9 cellular contexts compared by ENCODE assay signal in the genomic region with DNA sequence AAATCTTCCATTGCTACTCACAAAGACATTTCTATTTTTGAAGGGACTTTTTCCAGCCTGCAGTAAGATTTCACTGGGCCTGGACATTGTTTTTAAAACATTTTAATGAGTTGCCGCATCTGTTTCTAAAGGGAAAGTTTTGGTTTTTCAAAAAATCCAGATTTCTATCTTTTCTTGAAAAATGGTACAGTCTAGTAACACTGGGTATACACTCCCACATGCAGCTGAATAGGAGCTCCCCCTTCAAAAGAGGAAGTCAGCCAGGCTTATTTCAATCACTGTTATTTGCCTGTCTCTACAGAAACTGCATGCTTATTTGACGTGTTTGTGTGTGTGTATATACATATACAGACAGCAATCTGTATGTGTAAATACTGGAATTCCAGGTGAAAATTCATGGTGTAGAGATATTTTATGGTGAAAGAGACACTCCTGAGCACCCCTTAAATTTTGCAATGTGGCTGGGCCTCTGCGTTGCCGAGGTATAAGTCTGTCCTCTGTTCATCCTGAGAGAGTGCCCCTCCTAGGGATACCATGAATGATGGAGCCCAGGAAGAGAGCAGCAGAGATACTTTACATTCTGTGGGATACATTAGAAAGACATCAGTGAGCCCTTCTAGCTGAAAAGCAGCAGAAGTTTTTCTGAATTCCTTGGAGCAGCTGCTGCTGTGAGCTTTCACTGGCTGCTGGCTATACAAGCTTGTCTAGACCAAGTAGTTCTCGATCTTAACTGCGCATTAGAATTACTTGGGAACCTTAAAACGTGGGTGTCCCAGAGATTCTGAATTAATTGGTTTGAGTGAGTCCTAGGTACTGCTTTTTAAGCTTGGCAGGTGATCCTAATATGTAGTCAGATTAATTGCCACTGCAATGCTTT. TPM values are rescaled to one million over a fixed set of nuclear protein-coding genes. Genes with fewer than 3 reads are reported as not detected.
A peak's percentile ranks its signal among the peaks of the same experiment; 100 is the strongest.
DNase-seq lines count a peak whose midpoint lies in the region; ATAC-seq, FAIRE-seq and TF ChIP-seq lines count a peak whose summit lies in the region.
"Had no signal": no experiment of that assay in that cellular context is flagged by ENCODE, and none has a peak within 500 bp of the region (broad histone marks: within the 10 kb centered on the region; RNA-seq: fewer than 3 reads in every experiment).

No MANE protein-coding gene starts in this region.

- H3K36me3 ChIP-seq in GM12878 (ENCODE audit: control insufficient read depth in 2 of 2, insufficient read depth in 2 of 2, low read length in 1 of 2) = no peaks in the 10 kb centered on the region
- no peaks in the 10 kb centered on the region for H3K36me3 ChIP-seq in testis (ENCODE audit: low read depth, missing control alignments)

- H3K27me3 ChIP-seq in GM12878 (replicated peaks in 1 of 2; ENCODE audit: control insufficient read depth in 2 of 2, insufficient read depth in 2 of 2, low read length in 1 of 2) (no peaks in the 10 kb centered on the region), testis (no peaks in the 10 kb centered on the region)

- TF ChIP-seq RAD21 in GM12878 (IDR thresholded peaks at IDR 0.05; ENCODE audit: insufficient read depth, low read depth, low read length) = no peak

- in situ Hi-C loops in GM12878 (cut with MboI) = no loop called here

- H4K20me1 ChIP-seq in GM12878 (ENCODE audit: control insufficient read depth, insufficient read depth) = no peaks in the 10 kb centered on the region

- ATAC-seq in HG03159 (IDR thresholded peaks at IDR 0.05; ENCODE audit: unreplicated experiment) (peak; percentile 91), GM12878 (peak; percentile 95)

- H3K4me3 ChIP-seq in GM12878 (no peak overlapping the region), testis (no peak overlapping the region)

- H3K9ac ChIP-seq in GM12878 (ENCODE audit: control insufficient read depth, insufficient read depth, low read length) = no peak overlapping the region

- BruUV-seq in GM12878 (replicated peaks; lab: Mats Ljungman, UMichigan) = no TSS peak

- TF ChIP-seq POLR2A in GM12878 (IDR thresholded peaks at IDR 0.05; ENCODE audit: low read depth, low read length) (no peak), testis (IDR thresholded peaks at IDR 0.05) (no peak)

- H3K79me2 ChIP-seq in GM12878 (ENCODE audit: control insufficient read depth, insufficient read depth, low read length) = no peaks in the 10 kb centered on the region

- H3K27ac ChIP-seq in GM12878 (ENCODE audit: control insufficient read depth, insufficient read depth) (no peak overlapping the region), testis (peak overlapping the region; percentile 23 to 73)

- no peak for TF ChIP-seq EP300 in GM12878 (IDR thresholded peaks at IDR 0.05; ENCODE audit: borderline replicate concordance in 1 of 2, control insufficient read depth in 1 of 2, low read depth in 2 of 2, low read length in 2 of 2)

- no peak overlapping the region for H3K4me2 ChIP-seq in GM12878 (ENCODE audit: control insufficient read depth, insufficient read depth)

- RAD21 ChIA-PET in GM12878 (lab: Charles Lee; ENCODE audit: unreplicated experiment) = interaction anchor here (1.4 kb wide), 1 partner anchor 11 kb away, joined by 8 read pairs; no protein-coding TSS in a partner anchor

- H2AFZ ChIP-seq in GM12878 (ENCODE audit: control insufficient read depth, low read depth, low read length) = peak overlapping the region; percentile 3; the same call in 1 of the 2 replicates

- FAIRE-seq in GM12878 (lab: Jason Lieb, UNC) = peak; percentile 18
- FAIRE-seq: colon had no signal

- CTCF ChIA-PET in GM12878 (lab: Yijun Ruan, JAX) = interaction anchor here (1.2 kb wide), 1 partner anchor 26 kb away, joined by 4 read pairs; no protein-coding TSS in a partner anchor

- H3K9me3 ChIP-seq in GM12878 (replicated peaks; ENCODE audit: control insufficient read depth, insufficient read depth, low read length) = no peaks in the 10 kb centered on the region
- H3K9me3 ChIP-seq in testis = no peaks in the 10 kb centered on the region

- POLR2A ChIA-PET in GM12878 (lab: Charles Lee) = interaction anchor here (1.3 kb wide), 1 partner anchor 11 kb away, joined by 3 read pairs; no protein-coding TSS in a partner anchor

- SMC1A ChIA-PET in GM12878 (lab: Charles Lee; ENCODE audit: uncharacterized antibody, unreplicated experiment) = interaction anchor here (0.7 to 1.1 kb wide), 4 partner anchors 10 to 348 kb away, joined by 3 to 5 read pairs (median 4); no protein-coding TSS in a partner anchor

- peak; percentile 78 for DNase-seq in NCI-H1092 treated with DMSO at 0.1 percent for 48 hours (lab: John Stamatoyannopoulos, UW)
- no peak for DNase-seq in NCI-H1092 (lab: John Stamatoyannopoulos, UW)
- no peak for DNase-seq in GM12878 (ENCODE audit: low read depth, low spot score)
- no peak for DNase-seq in testis
- no peak for DNase-seq in DMS53 treated with DMSO at 0.1 percent for 48 hours (lab: John Stamatoyannopoulos, UW; ENCODE audit: unreplicated experiment)
- DNase-seq in NCI-H2029 (lab: John Stamatoyannopoulos, UW) = no peak
- no peak for DNase-seq in kidney tubule cell (ENCODE audit: low spot score)

- 38% methylated on average over 7 of the region's 7 CpGs for WGBS in GM12878 (ENCODE audit: insufficient coverage, insufficient replicate concordance, low lambda C conversion rate, missing lambda C conversion rate)
- 39 to 61% methylated on average over 7 of the region's 7 CpGs for WGBS in testis, 2 donors

- TF ChIP-seq CTCF in GM12878 (IDR thresholded peaks at IDR 0.05 in 2 of 3, conservative IDR thresholded peaks at IDR 0.05 in 1 of 3; ENCODE audit: control insufficient read depth in 2 of 3, extremely low read depth in 1 of 3, insufficient read depth in 1 of 3, low read depth in 3 of 3, low read length in 3 of 3) (no peak), testis (IDR thresholded peaks at IDR 0.05) (no peak)

- intact Hi-C loops in GM12878 (cut with micrococcal nuclease; ENCODE audit: unreplicated experiment) = no loop called here
- intact Hi-C loops in testis (cut with DNase I; ENCODE audit: low total_unique reads) = no loop called here

- no peaks in the 10 kb centered on the region for H3K4me1 ChIP-seq in GM12878 (ENCODE audit: control insufficient read depth, insufficient read depth, low read length)
- H3K4me1 ChIP-seq in testis = peaks cover 53% of the 10 kb centered on the region

TF ChIP-seq in GM12878, 131 proteins besides CTCF, POLR2A, EP300 and RAD21:
- peak; percentile 95 for TF ChIP-seq SPI1 (IDR thresholded peaks at IDR 0.05; ENCODE audit: borderline replicate concordance, insufficient read depth, low read depth, low read length)
- peak; percentile 63 for TF ChIP-seq ATF7 (IDR thresholded peaks at IDR 0.05; ENCODE audit: low read depth)
- no peak for TF ChIP-seq ZZZ3 (IDR thresholded peaks at IDR 0.05; ENCODE audit: control insufficient read depth, insufficient read length, low read depth)
- TF ChIP-seq CHD1 (IDR thresholded peaks at IDR 0.05; ENCODE audit: low read depth, low read length) = peak; percentile 49; the same call in 1 of the 2 replicates

RNA-seq across cellular contexts. Expression of a gene that starts 12.0 kb away (rescaled TPM):
- total RNA-seq in GM12878 (2013; cell fraction: nucleolus; rRNA removed) = 20.0 and 24.9 TPM in 2 replicates
- 116 and 148 TPM in 2 replicates for total RNA-seq in GM12878 (2014; rRNA removed)
- 141 and 144 TPM in 2 replicates for total RNA-seq in GM12878 (2014; rRNA removed; fragmentation: Illumina TruSeq; extraction: Trizol)
- 108 and 111 TPM in 2 replicates for total RNA-seq in GM12878 (2021)
- 116 TPM for polyA plus RNA-seq in GM12878 (2011; ENCODE audit: low read depth)
- polyA plus RNA-seq in GM12878 (2011; rRNA removed) = 179 and 270 TPM in 2 replicates
- 70.9 and 75.7 TPM in 2 replicates for polyA plus RNA-seq in GM12878 (2011; cell fraction: cytosol; rRNA removed)
- polyA plus RNA-seq in GM12878 (2011; cell fraction: nucleus; rRNA removed) = 53.3 and 72.9 TPM in 2 replicates
- polyA plus RNA-seq in GM12878 (2012) = 113 and 115 TPM in 2 replicates
- 161 and 187 TPM in 2 replicates for polyA plus RNA-seq in GM12878 (2014; fragmentation: Illumina TruSeq; extraction: Trizol)
- polyA plus RNA-seq in GM12878 (2014; fragmentation: Nextera tagmentation; extraction: Ambion mirVana) = 100 to 1,000 TPM; 636 to 647 TPM
- polyA plus RNA-seq in GM12878 (2014; rRNA removed) = 168 and 204 TPM in 2 replicates
- polyA plus RNA-seq in GM12878 (2016; fragmentation: Nextera tagmentation; extraction: Ambion mirVana) = 100 to 1,000 TPM; 312 to 358 TPM
- 31.9 and 42.4 TPM in 2 replicates for polyA minus RNA-seq in GM12878 (2011; rRNA and poly(A)+ RNA removed)
- 17.2 TPM in 2 replicates for polyA minus RNA-seq in GM12878 (2011; cell fraction: cytosol; rRNA and poly(A)+ RNA removed)
- 10.9 and 19.0 TPM in 2 replicates for polyA minus RNA-seq in GM12878 (2011; cell fraction: nucleus; rRNA and poly(A)+ RNA removed)
- 10 to 100 TPM; 43.5 to 60.3 TPM for total RNA-seq in testis
- 59.5 TPM for polyA plus RNA-seq in testis (ENCODE audit: insufficient read depth, low read depth, low replicate concordance)

RNA-seq across cellular contexts. Expression of a gene that starts 28.5 kb away (rescaled TPM):
- 193 and 206 TPM in 2 replicates for total RNA-seq in GM12878 (2013; cell fraction: nucleolus; rRNA removed)
- total RNA-seq in GM12878 (2014; rRNA removed) (34.3 and 34.6 TPM in 2 replicates), GM12878 (2014; rRNA removed; fragmentation: Illumina TruSeq; extraction: Trizol) (45.7 and 45.9 TPM in 2 replicates), GM12878 (2021) (36.9 and 39.3 TPM in 2 replicates), testis (100 to 1,000 TPM; 160 to 170 TPM)
- 20.0 TPM for polyA plus RNA-seq in GM12878 (2011; ENCODE audit: low read depth)
- polyA plus RNA-seq in GM12878 (2011; rRNA removed) (59.3 and 76.2 TPM in 2 replicates), GM12878 (2014; fragmentation: Illumina TruSeq; extraction: Trizol) (43.9 and 44.3 TPM in 2 replicates), GM12878 (2014; fragmentation: Nextera tagmentation; extraction: Ambion mirVana) (10 to 100 TPM; 13.7 to 21.2 TPM), GM12878 (2014; rRNA removed) (28.8 and 31.5 TPM in 2 replicates), GM12878 (2016; fragmentation: Nextera tagmentation; extraction: Ambion mirVana) (10 to 100 TPM; 17.4 to 27.2 TPM), testis (ENCODE audit: insufficient read depth, low read depth, low replicate concordance) (82.0 TPM)
- polyA plus RNA-seq in GM12878 (2011; cell fraction: cytosol; rRNA removed) = 38.8 and 41.6 TPM in 2 replicates
- polyA plus RNA-seq in GM12878 (2011; cell fraction: nucleus; rRNA removed) = 59.0 and 62.9 TPM in 2 replicates
- 27.8 and 30.8 TPM in 2 replicates for polyA plus RNA-seq in GM12878 (2012)
- 82.7 and 88.1 TPM in 2 replicates for polyA minus RNA-seq in GM12878 (2011; rRNA and poly(A)+ RNA removed)
- polyA minus RNA-seq in GM12878 (2011; cell fraction: cytosol; rRNA and poly(A)+ RNA removed) = 28.3 and 51.9 TPM in 2 replicates
- 37.4 and 74.6 TPM in 2 replicates for polyA minus RNA-seq in GM12878 (2011; cell fraction: nucleus; rRNA and poly(A)+ RNA removed)
